Comparison of ENCODE assay signal across 15 cellular contexts in the genomic region with DNA sequence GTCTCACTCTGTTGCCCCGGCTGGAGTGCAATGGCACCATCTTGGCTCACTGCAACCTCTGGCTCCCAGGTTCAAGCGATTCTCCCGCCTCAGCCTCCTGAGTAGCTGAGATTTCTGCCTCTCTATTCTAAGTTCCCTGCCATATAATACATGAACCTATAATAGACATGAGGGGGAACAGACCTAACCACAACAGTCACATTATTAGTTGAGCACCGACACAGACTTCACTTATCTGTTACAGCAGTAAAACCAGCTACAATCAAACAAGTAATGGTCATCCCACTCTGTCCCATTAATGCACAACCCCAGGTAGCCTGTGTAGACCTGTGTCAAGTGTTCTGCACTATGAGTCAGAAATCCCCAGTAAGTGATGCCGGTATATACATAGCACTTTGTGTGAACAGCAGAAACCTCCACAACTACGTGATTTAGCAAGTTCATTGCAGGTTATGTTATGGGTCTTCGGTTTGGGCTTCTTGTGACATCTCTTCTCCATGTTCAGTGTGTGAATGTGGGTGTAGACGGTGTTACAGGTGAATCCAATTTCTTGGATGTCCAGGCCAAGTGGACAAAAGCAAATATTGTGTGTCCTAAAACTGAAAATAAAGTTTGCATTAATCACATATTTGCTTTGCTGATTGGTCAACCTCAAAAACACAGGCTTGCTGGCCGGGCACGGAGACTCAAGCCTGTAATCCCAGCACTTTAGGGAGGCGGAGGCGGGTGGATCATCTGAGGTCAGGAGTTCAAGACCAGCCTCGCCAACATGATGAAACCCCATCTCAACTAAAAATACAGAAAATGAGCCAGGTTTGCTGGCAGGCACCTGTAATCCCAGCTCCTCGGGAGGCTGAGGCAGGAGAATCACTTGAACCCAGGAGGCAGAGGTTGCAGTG. TPM values are rescaled to one million over a fixed set of nuclear protein-coding genes. Genes with fewer than 3 reads are reported as not detected.
DNase-seq lines count a peak whose midpoint lies in the region; ATAC-seq and TF ChIP-seq lines count a peak whose summit lies in the region.
"Had no signal": no experiment of that assay in that cellular context is flagged by ENCODE, and none has a peak within 500 bp of the region (broad histone marks: within the 10 kb centered on the region; RNA-seq: fewer than 3 reads in every experiment).

No MANE protein-coding gene starts in this region.

- peak; percentile 48 for DNase-seq in GM12865 (ENCODE audit: low read depth)
- peak; percentile 58 to 78 (median 65) for DNase-seq in right lobe of liver
- DNase-seq in NCI-H510A treated with DMSO at 0.1 percent for 48 hours (lab: John Stamatoyannopoulos, UW), result no peak
- DNase-seq: 8988T; AML-193; Caco-2; CD8-positive, alpha-beta memory T cell; DMS53; GF-D8; H7; Karpas-422 had no signal

- peaks cover 0 to 22% of the 10 kb centered on the region in 2 experiments; a peak in 2 of 3 replicates for H3K36me3 ChIP-seq in HEK293 (ENCODE audit: control insufficient read depth in 2 of 2, insufficient read depth in 1 of 2, low read length in 2 of 2)
- H3K36me3 ChIP-seq in right lobe of liver, result peaks cover 0 to 5% (median 2%) of the 10 kb centered on the region in 4 donors

- TF ChIP-seq CTCF in GM12865 (IDR thresholded peaks at IDR 0.05; ENCODE audit: insufficient read depth, low read depth, low read length, missing control alignments), result no peak
- no peak for TF ChIP-seq CTCF in HEK293 (tag by site-specific recombination; IDR thresholded peaks at IDR 0.05)
- no peak for TF ChIP-seq CTCF in right lobe of liver (IDR thresholded peaks at IDR 0.05)

- CTCF ChIA-PET in HEK293 (lab: Yijun Ruan, JAX), result interaction anchor here (0.6 to 1.6 kb wide), 2 partner anchors 8 to 636 kb away, joined by 3 read pairs; no protein-coding TSS in a partner anchor

- TF ChIP-seq POLR2A in right lobe of liver (IDR thresholded peaks at IDR 0.05), result no peak

- 47% methylated on average over 13 of the region's 14 CpGs for WGBS in right lobe of liver (ENCODE audit: insufficient coverage, low coverage, low lambda C conversion rate, missing lambda C conversion rate)

- intact Hi-C loops in right lobe of liver (cut with DNase I), result no loop called here

- POLR2A ChIA-PET in HEK293 (lab: Yijun Ruan, JAX), result no interaction called here

- H3K4me1 ChIP-seq in HEK293 (ENCODE audit: control insufficient read depth, insufficient read depth, low read length), result no peaks in the 10 kb centered on the region
- H3K4me1 ChIP-seq in right lobe of liver, result peaks cover 0 to 35% (median 18%) of the 10 kb centered on the region in 4 donors

- ATAC-seq in right lobe of liver (peak in 3 of 4 donors; percentile 0 to 35 (median 1)), GM18502 (IDR thresholded peaks at IDR 0.05; ENCODE audit: poor library complexity, unreplicated experiment) (no peak)
- ATAC-seq: GM23338 had no signal

- H3K27ac ChIP-seq in HEK293 (ENCODE audit: extremely low read depth, low read depth, low read length) (no peak overlapping the region), right lobe of liver (peak overlapping the region in 2 of 3 donors; percentile 26 to 30)
- H3K27ac ChIP-seq: BLaER1 had no signal

- no peaks in the 10 kb centered on the region for H3K27me3 ChIP-seq in right lobe of liver
- H3K27me3 ChIP-seq: BLaER1 had no signal

- H3K9me3 ChIP-seq in HEK293 (ENCODE audit: control insufficient read depth, insufficient read depth, low read depth, low read length) (no peaks in the 10 kb centered on the region), right lobe of liver (no peaks in the 10 kb centered on the region)
- H3K9me3 ChIP-seq: BLaER1, Caco-2 had no signal

- no peak overlapping the region for H3K4me3 ChIP-seq in GM12865 (ENCODE audit: low read depth, low read length)
- no peak overlapping the region for H3K4me3 ChIP-seq in HEK293 (ENCODE audit: low read depth, low read length)
- H3K4me3 ChIP-seq in right lobe of liver, result no peak overlapping the region
- H3K4me3 ChIP-seq: BLaER1, GM23338 had no signal

TF ChIP-seq in HEK293, 187 proteins besides CTCF, POLR2A, EP300 and RAD21:
- TF ChIP-seq REPIN1 (tag by site-specific recombination; IDR thresholded peaks at IDR 0.05; ENCODE audit: low read depth) (no peak), ZNF311 (tag by site-specific recombination; IDR thresholded peaks at IDR 0.05; ENCODE audit: borderline replicate concordance) (no peak), ZNF600 (tag by site-specific recombination; IDR thresholded peaks at IDR 0.05) (0 out of 2 replicates have a peak, but pooled peaks have one; percentile 10), TSHZ1 (tag by site-specific recombination; IDR thresholded peaks at IDR 0.05; ENCODE audit: borderline replicate concordance) (no peak)

RNA-seq across cellular contexts. Expression of gene MMACHC, which starts 3.6 kb away (rescaled TPM):
- total RNA-seq in right lobe of liver, result 10 to 100 TPM in 5 of 6 experiments, 1 to 10 TPM in 1; 7.7 to 38.5 (median 17.3) TPM

RNA-seq across cellular contexts. Expression of gene CCDC163, which starts 3.8 kb away (rescaled TPM):
- total RNA-seq in right lobe of liver, result 1 to 10 TPM in 2 of 6 experiments, under 1 TPM in 4; 0.31 to 1.3 (median 0.67) TPM

RNA-seq across cellular contexts. Expression of gene TESK2, which starts 12.7 kb away (rescaled TPM):
- total RNA-seq in right lobe of liver, result 1 to 10 TPM; 2.7 to 5.5 (median 4.3) TPM

RNA-seq across cellular contexts. Expression of gene PRDX1, which starts 18.0 kb away (rescaled TPM):
- 100 to 1,000 TPM; 315 to 672 (median 358) TPM for total RNA-seq in right lobe of liver

RNA-seq across cellular contexts. Expression of gene AKR1A1, which starts 46.9 kb away (rescaled TPM):
- 100 to 1,000 TPM; 115 to 308 (median 220) TPM for total RNA-seq in right lobe of liver
